ENCODE assay signal across 1 cellular context in the genomic region with DNA sequence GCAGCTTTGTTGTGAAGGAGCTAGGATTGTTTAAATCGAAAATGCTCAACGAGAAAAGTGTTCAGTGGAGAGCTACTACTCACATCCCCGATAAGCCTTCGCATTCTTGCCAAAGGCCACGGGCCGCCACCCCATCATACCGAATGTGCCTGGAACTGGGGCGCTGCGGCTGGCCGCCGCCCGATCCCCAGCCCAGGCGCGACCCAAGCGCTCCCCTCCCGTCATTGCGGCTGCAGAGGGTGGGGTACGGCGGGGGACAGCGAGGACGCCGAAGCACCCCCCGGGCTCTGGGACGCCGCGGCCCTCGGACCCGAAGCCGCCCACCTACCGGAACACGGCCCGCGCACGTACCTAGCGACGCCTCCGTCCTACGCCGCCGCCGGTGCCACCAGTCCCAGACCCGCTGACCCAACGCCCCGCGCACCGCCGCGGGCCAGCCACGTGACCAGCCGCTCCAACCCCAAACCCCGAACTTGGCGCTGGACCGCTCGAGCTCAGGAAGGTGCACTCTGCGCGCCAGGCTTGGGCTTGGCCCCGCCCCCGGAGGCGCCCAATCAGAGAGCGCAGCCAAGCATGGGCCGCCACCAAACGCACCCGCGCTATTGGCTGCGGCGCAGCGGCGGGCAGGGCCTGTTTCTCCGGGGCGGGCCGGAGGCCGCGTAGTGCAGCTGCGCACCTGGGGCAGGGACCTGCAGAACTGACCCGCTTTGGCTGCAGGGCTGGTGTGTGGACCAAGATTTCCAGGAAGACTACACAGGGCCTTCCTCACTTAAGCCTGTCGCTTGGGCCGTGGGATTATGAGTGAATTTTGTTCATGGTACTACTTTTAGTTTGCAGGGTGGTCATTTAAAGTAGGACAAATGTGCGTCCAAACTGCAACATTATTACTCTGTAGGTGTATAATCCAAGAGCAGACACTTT.
A peak's percentile ranks its signal among the peaks of the same experiment; 100 is the strongest.
TF ChIP-seq lines count a peak whose summit lies in the region.

SHMT1 (minus strand) TSS at position 530 of the 921 bp plus-strand sequence. CDS start 7,569 bp downstream, outside the sequence.

TF ChIP-seq in K562, 482 proteins besides CTCF, POLR2A, EP300 and RAD21 (continued from another document):
- TF ChIP-seq, protein P1, sequence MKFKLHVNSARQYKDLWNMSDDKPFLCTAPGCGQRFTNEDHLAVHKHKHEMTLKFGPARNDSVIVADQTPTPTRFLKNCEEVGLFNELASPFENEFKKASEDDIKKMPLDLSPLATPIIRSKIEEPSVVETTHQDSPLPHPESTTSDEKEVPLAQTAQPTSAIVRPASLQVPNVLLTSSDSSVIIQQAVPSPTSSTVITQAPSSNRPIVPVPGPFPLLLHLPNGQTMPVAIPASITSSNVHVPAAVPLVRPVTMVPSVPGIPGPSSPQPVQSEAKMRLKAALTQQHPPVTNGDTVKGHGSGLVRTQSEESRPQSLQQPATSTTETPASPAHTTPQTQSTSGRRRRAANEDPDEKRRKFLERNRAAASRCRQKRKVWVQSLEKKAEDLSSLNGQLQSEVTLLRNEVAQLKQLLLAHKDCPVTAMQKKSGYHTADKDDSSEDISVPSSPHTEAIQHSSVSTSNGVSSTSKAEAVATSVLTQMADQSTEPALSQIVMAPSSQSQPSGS (CRISPR knock-in tag; IDR thresholded peaks at IDR 0.05), result no peak
- TF ChIP-seq RBM34 (IDR thresholded peaks at IDR 0.05; ENCODE audit: borderline replicate concordance, insufficient read depth, low read length), result peak; percentile 81; the same call in 1 of the 2 replicates
- no peak for TF ChIP-seq CREM (IDR thresholded peaks at IDR 0.05; ENCODE audit: low read depth)
- TF ChIP-seq, protein P2, sequence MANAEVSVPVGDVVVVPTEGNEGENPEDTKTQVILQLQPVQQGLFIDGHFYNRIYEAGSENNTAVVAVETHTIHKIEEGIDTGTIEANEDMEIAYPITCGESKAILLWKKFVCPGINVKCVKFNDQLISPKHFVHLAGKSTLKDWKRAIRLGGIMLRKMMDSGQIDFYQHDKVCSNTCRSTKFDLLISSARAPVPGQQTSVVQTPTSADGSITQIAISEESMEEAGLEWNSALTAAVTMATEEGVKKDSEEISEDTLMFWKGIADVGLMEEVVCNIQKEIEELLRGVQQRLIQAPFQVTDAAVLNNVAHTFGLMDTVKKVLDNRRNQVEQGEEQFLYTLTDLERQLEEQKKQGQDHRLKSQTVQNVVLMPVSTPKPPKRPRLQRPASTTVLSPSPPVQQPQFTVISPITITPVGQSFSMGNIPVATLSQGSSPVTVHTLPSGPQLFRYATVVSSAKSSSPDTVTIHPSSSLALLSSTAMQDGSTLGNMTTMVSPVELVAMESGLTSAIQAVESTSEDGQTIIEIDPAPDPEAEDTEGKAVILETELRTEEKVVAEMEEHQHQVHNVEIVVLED (CRISPR knock-in tag; IDR thresholded peaks at IDR 0.05), result no peak
- no peak for TF ChIP-seq PCBP2 (IDR thresholded peaks at IDR 0.05; ENCODE audit: low read depth, low read length, poor library complexity, severe bottlenecking)
TF ChIP-seq in K562: peak in this region for 50.
